ENCODE assay signal across 12 cellular contexts in the genomic region with DNA sequence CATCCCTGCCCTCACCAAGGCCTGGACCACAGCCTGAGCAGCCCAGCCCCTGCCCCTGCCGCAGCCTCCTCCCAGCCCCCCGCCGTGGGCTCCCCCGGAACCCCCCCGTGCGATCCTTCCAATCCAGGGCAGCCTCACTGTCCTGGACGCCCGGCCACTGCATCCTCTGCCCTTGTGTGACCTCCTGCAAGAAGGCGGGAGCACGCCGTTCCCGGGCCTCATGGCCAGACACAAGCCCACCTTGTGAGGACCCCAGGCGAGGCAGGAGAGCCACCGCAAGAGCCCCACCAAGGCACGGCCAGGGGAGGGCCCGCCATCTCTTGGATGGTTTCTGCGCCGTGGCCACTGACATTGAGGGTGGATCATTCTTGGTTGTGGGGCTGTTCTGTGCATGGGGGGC. TPM values are rescaled to one million over a fixed set of nuclear protein-coding genes. Genes with fewer than 3 reads are reported as not detected.
DNase-seq lines count a peak whose midpoint lies in the region; ATAC-seq and TF ChIP-seq lines count a peak whose summit lies in the region.
"Had no signal": no experiment of that assay in that cellular context is flagged by ENCODE, and none has a peak within 500 bp of the region (broad histone marks: within the 10 kb centered on the region; RNA-seq: fewer than 3 reads in every experiment).

No MANE protein-coding gene starts in this region.

- H3K36me3 ChIP-seq in thymus (ENCODE audit: control insufficient read depth, insufficient read depth), result no peaks in the 10 kb centered on the region
- H3K36me3 ChIP-seq: pancreas had no signal

- ATAC-seq in activated CD8-positive, alpha-beta T cell treated with anti-CD3 and anti-CD28 coated beads for 36 hours, result no peak
- ATAC-seq in left lobe of liver (peak; percentile 7), HG03439 (IDR thresholded peaks at IDR 0.05; ENCODE audit: unreplicated experiment) (no peak), GM19397 (IDR thresholded peaks at IDR 0.05; ENCODE audit: unreplicated experiment) (no peak)

- peak overlapping the region; percentile 93 for H3K27ac ChIP-seq in thymus (ENCODE audit: low read depth)

- peak overlapping the region; percentile 34 for H3K4me3 ChIP-seq in thymus (ENCODE audit: low read length)
- H3K4me3 ChIP-seq: pancreas had no signal

- H3K4me1 ChIP-seq in thymus (ENCODE audit: control insufficient read depth, insufficient read depth, low read length), result peaks cover 48% of the 10 kb centered on the region

- peak overlapping the region; percentile 90 for H3K27ac Mint-ChIP-seq in activated naive CD4-positive, alpha-beta T cell treated with anti-CD3 and anti-CD28 coated beads for 36 hours
- peak overlapping the region; percentile 93 for H3K27ac Mint-ChIP-seq in activated CD8-positive, alpha-beta T cell treated with anti-CD3 and anti-CD28 coated beads for 36 hours

- H3K27me3 Mint-ChIP-seq in activated naive CD4-positive, alpha-beta T cell treated with anti-CD3 and anti-CD28 coated beads for 36 hours (ENCODE audit: low read depth), result no peaks in the 10 kb centered on the region
- H3K27me3 Mint-ChIP-seq in activated CD8-positive, alpha-beta T cell treated with anti-CD3 and anti-CD28 coated beads for 36 hours, result no peaks in the 10 kb centered on the region

- DNase-seq in activated naive CD4-positive, alpha-beta T cell treated with anti-CD3 and anti-CD28 coated beads for 36 hours, result no peak
- DNase-seq in activated naive CD4-positive, alpha-beta T cell (lab: John Stamatoyannopoulos, UW), result no peak
- DNase-seq in activated CD8-positive, alpha-beta T cell treated with anti-CD3 and anti-CD28 coated beads for 36 hours, result no peak
- DNase-seq in left lobe of liver (ENCODE audit: low spot score), result no peak
- DNase-seq in NCI-H187 (lab: John Stamatoyannopoulos, UW), result no peak
- DNase-seq: IMR-90 had no signal

- no peaks in the 10 kb centered on the region for H3K9me3 ChIP-seq in thymus (ENCODE audit: control insufficient read depth)
- H3K9me3 ChIP-seq: pancreas had no signal

- peaks cover 55% of the 10 kb centered on the region for H3K4me1 Mint-ChIP-seq in activated naive CD4-positive, alpha-beta T cell treated with anti-CD3 and anti-CD28 coated beads for 36 hours (ENCODE audit: low read depth)
- H3K4me1 Mint-ChIP-seq in activated CD8-positive, alpha-beta T cell treated with anti-CD3 and anti-CD28 coated beads for 36 hours (ENCODE audit: low read depth), result peaks cover 50% of the 10 kb centered on the region

- WGBS in thymus, result 32% methylated on average over 18 of the region's 18 CpGs

- no peaks in the 10 kb centered on the region for H3K27me3 ChIP-seq in thymus (ENCODE audit: control insufficient read depth, insufficient read depth)
- H3K27me3 ChIP-seq: pancreas had no signal

- H3K4me3 Mint-ChIP-seq in activated naive CD4-positive, alpha-beta T cell treated with anti-CD3 and anti-CD28 coated beads for 36 hours, result peak overlapping the region; percentile 71
- peak overlapping the region; percentile 65 for H3K4me3 Mint-ChIP-seq in activated CD8-positive, alpha-beta T cell treated with anti-CD3 and anti-CD28 coated beads for 36 hours

- TF ChIP-seq CTCF in activated CD8-positive, alpha-beta T cell treated with anti-CD3 and anti-CD28 coated beads for 36 hours (IDR thresholded peaks at IDR 0.05), result no peak

- CTCF ChIA-PET in activated naive CD4-positive, alpha-beta T cell treated with anti-CD3 and anti-CD28 coated beads for 36 hours (lab: Charles Lee), result interaction anchor here (1.1 kb wide), 1 partner anchor 9 kb away, joined by 3 read pairs; no protein-coding TSS in a partner anchor
- CTCF ChIA-PET in activated CD8-positive, alpha-beta T cell treated with anti-CD3 and anti-CD28 coated beads for 36 hours (lab: Charles Lee), result interaction anchor here (1.5 to 1.6 kb wide), 2 partner anchors 15 to 198 kb away, joined by 3 read pairs; no protein-coding TSS in a partner anchor

- H3K9me3 Mint-ChIP-seq in activated naive CD4-positive, alpha-beta T cell treated with anti-CD3 and anti-CD28 coated beads for 36 hours, result no peaks in the 10 kb centered on the region
- H3K9me3 Mint-ChIP-seq in activated CD8-positive, alpha-beta T cell treated with anti-CD3 and anti-CD28 coated beads for 36 hours, result no peaks in the 10 kb centered on the region

- H3K36me3 Mint-ChIP-seq in activated naive CD4-positive, alpha-beta T cell treated with anti-CD3 and anti-CD28 coated beads for 36 hours (ENCODE audit: low read depth), result no peaks in the 10 kb centered on the region
- no peaks in the 10 kb centered on the region for H3K36me3 Mint-ChIP-seq in activated CD8-positive, alpha-beta T cell treated with anti-CD3 and anti-CD28 coated beads for 36 hours (ENCODE audit: low read depth)

- intact Hi-C loops in activated naive CD4-positive, alpha-beta T cell treated with anti-CD3 and anti-CD28 coated beads for 36 hours (cut with micrococcal nuclease), result loop anchor here (1.0 to 5.0 kb wide), 4 partner anchors 11 to 1054 kb away; a partner anchor contains a TSS
- intact Hi-C loops in activated CD8-positive, alpha-beta T cell treated with anti-CD3 and anti-CD28 coated beads for 36 hours (cut with micrococcal nuclease), result no loop called here

- POLR2A ChIA-PET in activated CD8-positive, alpha-beta T cell treated with anti-CD3 and anti-CD28 coated beads for 36 hours (lab: Charles Lee), result interaction anchor here (1.3 to 6.2 kb wide), 5 partner anchors 10 to 27 kb away, joined by 7 to 60 read pairs (median 12); a partner anchor contains a TSS

RNA-seq across cellular contexts. Expression of a gene that starts 7.8 kb away (rescaled TPM):
- total RNA-seq in activated naive CD4-positive, alpha-beta T cell treated with anti-CD3 and anti-CD28 coated beads for 36 hours, result 10 to 100 TPM; 19.7 to 22.7 TPM
- total RNA-seq in activated CD8-positive, alpha-beta T cell treated with anti-CD3 and anti-CD28 coated beads for 36 hours, result 10 to 100 TPM; 50.6 TPM
- total RNA-seq in left lobe of liver, result 1.2 TPM
- 13.6 TPM for polyA plus RNA-seq in thymus

RNA-seq across cellular contexts. Expression of a gene that starts 35.6 kb away (rescaled TPM):
- total RNA-seq in activated naive CD4-positive, alpha-beta T cell treated with anti-CD3 and anti-CD28 coated beads for 36 hours, result not detected
- not detected for total RNA-seq in activated CD8-positive, alpha-beta T cell treated with anti-CD3 and anti-CD28 coated beads for 36 hours
- total RNA-seq in left lobe of liver, result not detected
- polyA plus RNA-seq in thymus, result not detected
- total RNA-seq: bronchial epithelial cell, IMR-90, pancreas had no signal
- polyA plus RNA-seq: IMR-90, keratinocyte, pancreas had no signal

RNA-seq across cellular contexts. Expression of a gene that starts 43.6 kb away (rescaled TPM):
- total RNA-seq in activated naive CD4-positive, alpha-beta T cell treated with anti-CD3 and anti-CD28 coated beads for 36 hours, result 10 to 100 TPM; 26.8 to 27.3 TPM
- 10 to 100 TPM; 30.9 to 32.6 TPM for total RNA-seq in activated CD8-positive, alpha-beta T cell treated with anti-CD3 and anti-CD28 coated beads for 36 hours
- 15.6 TPM for total RNA-seq in left lobe of liver
- polyA plus RNA-seq in thymus, result 40.8 TPM

RNA-seq across cellular contexts. Expression of a gene that starts 47.0 kb away (rescaled TPM):
- 1 to 10 TPM; 6.6 to 9.4 TPM for total RNA-seq in activated naive CD4-positive, alpha-beta T cell treated with anti-CD3 and anti-CD28 coated beads for 36 hours
- total RNA-seq in activated CD8-positive, alpha-beta T cell treated with anti-CD3 and anti-CD28 coated beads for 36 hours, result 1 to 10 TPM; 4.0 to 4.3 TPM
- 5.7 TPM for total RNA-seq in left lobe of liver
- polyA plus RNA-seq in thymus, result 3.8 TPM
